In genomic region chr4:85127653-85128052, GRCh38 we compare ENCODE assay signal across 9 cellular contexts.
A peak's percentile ranks its signal among the peaks of the same experiment; 100 is the strongest.
DNase-seq lines count a peak whose midpoint lies in the region; ATAC-seq, FAIRE-seq and TF ChIP-seq lines count a peak whose summit lies in the region.
"Had no signal": no experiment of that assay in that cellular context is flagged by ENCODE, and none has a peak within 500 bp of the region (broad histone marks: within the 10 kb centered on the region; RNA-seq: fewer than 3 reads in every experiment).

No MANE protein-coding gene starts in this region.

- H3K27ac Mint-ChIP-seq in activated CD4-positive, alpha-beta memory T cell treated with anti-CD3 and anti-CD28 coated beads for 36 hours = no peak overlapping the region

- H3K36me3 Mint-ChIP-seq in activated CD4-positive, alpha-beta memory T cell treated with anti-CD3 and anti-CD28 coated beads for 36 hours = no peaks in the 10 kb centered on the region

- CTCF ChIA-PET in A549 (lab: Yijun Ruan, JAX) = interaction anchor here (0.6 to 1.4 kb wide), 4 partner anchors 15 to 243 kb away, joined by 3 to 5 read pairs (median 4); no protein-coding TSS in a partner anchor
- CTCF ChIA-PET in HEK293T (lab: Yijun Ruan, JAX) = no interaction called here
- CTCF ChIA-PET in activated CD4-positive, alpha-beta memory T cell treated with anti-CD3 and anti-CD28 coated beads for 36 hours (lab: Charles Lee) = no interaction called here

- H3K9me3 Mint-ChIP-seq in activated CD4-positive, alpha-beta memory T cell treated with anti-CD3 and anti-CD28 coated beads for 36 hours = no peaks in the 10 kb centered on the region

- TF ChIP-seq CTCF in A549 (IDR thresholded peaks at IDR 0.05) (peak; percentile 23; the same call in 1 of the 3 replicates), GM12875 (IDR thresholded peaks at IDR 0.05; ENCODE audit: borderline replicate concordance, insufficient read depth, low read depth, low read length) (peak; percentile 62), LNCaP clone FGC (IDR thresholded peaks at IDR 0.05; ENCODE audit: control insufficient read depth, extremely low read depth, insufficient read depth) (peak; percentile 45), cardiac fibroblast (IDR thresholded peaks at IDR 0.05; ENCODE audit: low read depth, low read length) (peak; percentile 65)

- H3K4me3 ChIP-seq in A549 = no peak overlapping the region
- no peak overlapping the region for H3K4me3 ChIP-seq in GM12875 (ENCODE audit: low read depth, low read length)
- H3K4me3 ChIP-seq in LNCaP clone FGC (ENCODE audit: low read depth, low read length) = no peak overlapping the region
- H3K4me3 ChIP-seq in cardiac fibroblast (replicated peaks in 1 of 2; ENCODE audit: low read depth in 2 of 2, low read length in 2 of 2) = no peak overlapping the region

- no peak overlapping the region for H3K4me2 ChIP-seq in A549

- no peak overlapping the region for H3K4me3 Mint-ChIP-seq in activated CD4-positive, alpha-beta memory T cell treated with anti-CD3 and anti-CD28 coated beads for 36 hours

- no peaks in the 10 kb centered on the region for H3K9me3 ChIP-seq in A549

- no peak for TF ChIP-seq EP300 in A549 (IDR thresholded peaks at IDR 0.05)

- no peak for TF ChIP-seq POLR2A in A549 (IDR thresholded peaks at IDR 0.05; ENCODE audit: low read length)

- FAIRE-seq in A549 (lab: Jason Lieb, UNC) = no peak
- FAIRE-seq: islet of Langerhans had no signal

- POLR2A ChIA-PET in A549 (lab: Yijun Ruan, JAX) (no interaction called here), HEK293T (lab: Yijun Ruan, JAX) (no interaction called here)
- POLR2A ChIA-PET in activated CD4-positive, alpha-beta memory T cell treated with anti-CD3 and anti-CD28 coated beads for 36 hours (lab: Charles Lee) = no interaction called here

- intact Hi-C loops in activated CD4-positive, alpha-beta memory T cell treated with anti-CD3 and anti-CD28 coated beads for 36 hours (cut with micrococcal nuclease) = no loop called here

- 77% methylated on average over 9 of the region's 10 CpGs for WGBS in A549 (ENCODE audit: missing lambda C conversion rate)

- peak in 1 of 2 experiments; percentile 40; a peak in 2 of 5 replicates for TF ChIP-seq RAD21 in A549 (conservative IDR thresholded peaks at IDR 0.05 in 1 of 2, IDR thresholded peaks at IDR 0.05 in 1 of 2)

- no peaks in the 10 kb centered on the region for H3K4me1 Mint-ChIP-seq in activated CD4-positive, alpha-beta memory T cell treated with anti-CD3 and anti-CD28 coated beads for 36 hours (ENCODE audit: low read depth)

- no peaks in the 10 kb centered on the region for H3K4me1 ChIP-seq in A549

- H3K27ac ChIP-seq in A549 = no peak overlapping the region

- peak; percentile 76 to 95; a peak in 5 of 6 replicates for ATAC-seq in A549
- no peak for ATAC-seq in stimulated activated naive CD8-positive, alpha-beta T cell treated with anti-CD3 and anti-CD28 coated beads, Interleukin-15, Interleukin-2, amounts not matched to agents 100 U/mL and 50 U/mL, for 24 hours

- DNase-seq in A549 (ENCODE audit: low read depth in 1 of 2, low spot score in 1 of 2) (peak; percentile 35 to 52), HEK293T (ENCODE audit: extremely low spot score) (peak; percentile 82), LNCaP clone FGC (ENCODE audit: low read depth) (peak; percentile 10), cardiac fibroblast (ENCODE audit: low read depth in 2 of 2) (peak; percentile 38 to 53), myocyte (ENCODE audit: low read depth) (peak; percentile 39)
- DNase-seq in activated CD4-positive, alpha-beta memory T cell treated with anti-CD3 and anti-CD28 coated beads for 36 hours = no peak
- DNase-seq in stimulated activated naive CD8-positive, alpha-beta T cell treated with anti-CD3 and anti-CD28 coated beads, Interleukin-15, Interleukin-2, amounts not matched to agents 100 U/mL and 50 U/mL, for 24 hours = no peak

- H3K27me3 Mint-ChIP-seq in activated CD4-positive, alpha-beta memory T cell treated with anti-CD3 and anti-CD28 coated beads for 36 hours = no peaks in the 10 kb centered on the region

TF ChIP-seq in A549, 52 proteins besides CTCF, POLR2A, EP300 and RAD21:
- TF ChIP-seq MAX (IDR thresholded peaks at IDR 0.05) (peak; percentile 59), JUNB (IDR thresholded peaks at IDR 0.05) (no peak), MYC (IDR thresholded peaks at IDR 0.05; ENCODE audit: borderline replicate concordance, low read length) (no peak), ATOH8 (CRISPR knock-in tag; IDR thresholded peaks at IDR 0.05; ENCODE audit: low read depth) (no peak), KDM1A (IDR thresholded peaks at IDR 0.05; ENCODE audit: low read depth) (no peak), USF2 (IDR thresholded peaks at IDR 0.05) (peak; percentile 43), HOXB5 (CRISPR knock-in tag; IDR thresholded peaks at IDR 0.05) (no peak), CBX8 (IDR thresholded peaks at IDR 0.05) (no peak), CHD4 (IDR thresholded peaks at IDR 0.05; ENCODE audit: borderline replicate concordance) (no peak)
- TF ChIP-seq, protein P1, sequence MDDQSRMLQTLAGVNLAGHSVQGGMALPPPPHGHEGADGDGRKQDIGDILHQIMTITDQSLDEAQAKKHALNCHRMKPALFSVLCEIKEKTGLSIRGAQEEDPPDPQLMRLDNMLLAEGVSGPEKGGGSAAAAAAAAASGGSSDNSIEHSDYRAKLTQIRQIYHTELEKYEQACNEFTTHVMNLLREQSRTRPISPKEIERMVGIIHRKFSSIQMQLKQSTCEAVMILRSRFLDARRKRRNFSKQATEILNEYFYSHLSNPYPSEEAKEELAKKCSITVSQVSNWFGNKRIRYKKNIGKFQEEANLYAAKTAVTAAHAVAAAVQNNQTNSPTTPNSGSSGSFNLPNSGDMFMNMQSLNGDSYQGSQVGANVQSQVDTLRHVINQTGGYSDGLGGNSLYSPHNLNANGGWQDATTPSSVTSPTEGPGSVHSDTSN (IDR thresholded peaks at IDR 0.05) = no peak

TF ChIP-seq in HEK293T, 16 proteins besides CTCF, POLR2A, EP300 and RAD21:
- peak; percentile 96 for TF ChIP-seq ZNF384 (IDR thresholded peaks at IDR 0.05)
- no peak for TF ChIP-seq TARDBP (IDR thresholded peaks at IDR 0.05)
- peak; percentile 31; the same call in 1 of the 2 replicates for TF ChIP-seq L3MBTL2 (conservative IDR thresholded peaks at IDR 0.05)

Comparison
In these comparisons a context has a peak if more than half of its experiments do, and no peak if none do; other contexts are left out.
1. DNase-seq: peak in A549 (2 of 2), HEK293T (single experiment), LNCaP clone FGC (single experiment), cardiac fibroblast (2 of 2) and myocyte (single experiment); none in activated CD4-positive, alpha-beta memory T cell treated with anti-CD3 and anti-CD28 coated beads for 36 hours (single experiment) and stimulated activated naive CD8-positive, alpha-beta T cell treated with anti-CD3 and anti-CD28 coated beads, Interleukin-15, Interleukin-2, amounts not matched to agents 100 U/mL and 50 U/mL, for 24 hours (single experiment).
2. Peak in every context shown above with its lines, with median percentiles within 50 percentile points of each other: CTCF ChIP-seq.